13 cellular contexts compared by ENCODE assay signal in genomic region chr16:46882304-46882939, GRCh38. TPM values are rescaled to one million over a fixed set of nuclear protein-coding genes. Genes with fewer than 3 reads are reported as not detected.
A peak's percentile ranks its signal among the peaks of the same experiment; 100 is the strongest.
DNase-seq lines count a peak whose midpoint lies in the region; ATAC-seq and TF ChIP-seq lines count a peak whose summit lies in the region.
"Had no signal": no experiment of that assay in that cellular context is flagged by ENCODE, and none has a peak within 500 bp of the region (broad histone marks: within the 10 kb centered on the region; RNA-seq: fewer than 3 reads in every experiment).

No MANE protein-coding gene starts in this region.

- no peaks in the 10 kb centered on the region for H3K36me3 Mint-ChIP-seq in CD4-positive, CD25-positive, alpha-beta regulatory T cell
- H3K36me3 Mint-ChIP-seq in GM23338 (ENCODE audit: low read depth): peaks cover 25% of the 10 kb centered on the region
- H3K36me3 Mint-ChIP-seq in activated naive CD8-positive, alpha-beta T cell treated with anti-CD3 and anti-CD28 coated beads, Interleukin-2, amount 50 U/mL, for 24 hours (ENCODE audit: low read depth): peaks cover 5% of the 10 kb centered on the region
- no peaks in the 10 kb centered on the region for H3K36me3 Mint-ChIP-seq in natural killer cell treated with Interleukin-12 subunit alpha and Interleukin-12 subunit beta and Interleukin-15 and Interleukin-18, amount 100 ng/mL, for 72 hours

- no peak overlapping the region for H3K4me3 ChIP-seq in CD4-positive, CD25-positive, alpha-beta regulatory T cell (ENCODE audit: low read depth, low read length)
- H3K4me3 ChIP-seq in GM23338: 0 out of 2 replicates have a peak overlapping the region, but pooled peaks have one; percentile 20
- no peak overlapping the region for H3K4me3 ChIP-seq in osteoblast (ENCODE audit: insufficient read depth, low read length)
- no peak overlapping the region for H3K4me3 ChIP-seq in BE2C (ENCODE audit: low read depth, low read length)
- H3K4me3 ChIP-seq: cardiac muscle cell had no signal

- no peak for ATAC-seq in CD4-positive, CD25-positive, alpha-beta regulatory T cell (ENCODE audit: low read depth in 2 of 2)
- ATAC-seq in GM23338 (no peak), HG03280 (IDR thresholded peaks at IDR 0.05; ENCODE audit: unreplicated experiment) (no peak)
- ATAC-seq in activated naive CD8-positive, alpha-beta T cell treated with anti-CD3 and anti-CD28 coated beads, Interleukin-2, amount 50 U/mL, for 24 hours: no peak
- ATAC-seq in natural killer cell treated with Interleukin-12 subunit alpha and Interleukin-12 subunit beta and Interleukin-15 and Interleukin-18, amount 100 ng/mL, for 72 hours: no peak
- ATAC-seq: gastrocnemius medialis had no signal

- no peak for DNase-seq in CD4-positive, CD25-positive, alpha-beta regulatory T cell
- DNase-seq in GM23338 (ENCODE audit: low spot score): peak; percentile 49
- no peak for DNase-seq in activated naive CD8-positive, alpha-beta T cell treated with anti-CD3 and anti-CD28 coated beads, Interleukin-2, amount 50 U/mL, for 24 hours
- no peak for DNase-seq in natural killer cell treated with Interleukin-12 subunit alpha and Interleukin-12 subunit beta and Interleukin-15 and Interleukin-18, amount 100 ng/mL, for 72 hours (ENCODE audit: low spot score)
- no peak for DNase-seq in HK-2 (ENCODE audit: unreplicated experiment)
- no peak for DNase-seq in osteoblast (ENCODE audit: insufficient read length, low spot score, missing footprints)
- DNase-seq in BE2C: no peak
- DNase-seq: activated CD4-positive, alpha-beta T cell treated with anti-CD3 and anti-CD28 coated beads, Interleukin-2, amount 10 ng/mL, durations not matched to agents 7 days and 5 days; gastrocnemius medialis; NCI-H446; Peyer's patch had no signal

- H3K27me3 ChIP-seq in CD4-positive, CD25-positive, alpha-beta regulatory T cell (ENCODE audit: control insufficient read depth, insufficient read depth, low read length): peaks cover 2% of the 10 kb centered on the region
- H3K27me3 ChIP-seq in GM23338 (ENCODE audit: insufficient read depth) (no peaks in the 10 kb centered on the region), osteoblast (ENCODE audit: insufficient read depth, low read length) (peaks cover 20% of the 10 kb centered on the region), BE2C (no peaks in the 10 kb centered on the region)
- H3K27me3 ChIP-seq: cardiac muscle cell, gastrocnemius medialis, Peyer's patch had no signal

- H3K9me3 ChIP-seq in CD4-positive, CD25-positive, alpha-beta regulatory T cell (ENCODE audit: control insufficient read depth in 2 of 2, low read length in 2 of 2): no peaks in the 10 kb centered on the region
- H3K9me3 ChIP-seq in osteoblast (ENCODE audit: low read depth, low read length) (no peaks in the 10 kb centered on the region), BE2C (no peaks in the 10 kb centered on the region)
- H3K9me3 ChIP-seq: gastrocnemius medialis, Peyer's patch had no signal

- peaks cover 47% of the 10 kb centered on the region for H3K27me3 Mint-ChIP-seq in CD4-positive, CD25-positive, alpha-beta regulatory T cell
- H3K27me3 Mint-ChIP-seq in GM23338 (ENCODE audit: insufficient read depth, low read depth, poor library complexity): peaks cover 21% of the 10 kb centered on the region
- peaks cover 23% of the 10 kb centered on the region for H3K27me3 Mint-ChIP-seq in activated naive CD8-positive, alpha-beta T cell treated with anti-CD3 and anti-CD28 coated beads, Interleukin-2, amount 50 U/mL, for 24 hours
- H3K27me3 Mint-ChIP-seq in natural killer cell treated with Interleukin-12 subunit alpha and Interleukin-12 subunit beta and Interleukin-15 and Interleukin-18, amount 100 ng/mL, for 72 hours: peaks cover 9 to 13% of the 10 kb centered on the region in 2 donors

- peaks cover 5 to 20% (median 6%) of the 10 kb centered on the region in 4 donors for H3K4me1 Mint-ChIP-seq in CD4-positive, CD25-positive, alpha-beta regulatory T cell
- peaks cover 50% of the 10 kb centered on the region for H3K4me1 Mint-ChIP-seq in GM23338
- peaks cover 19% of the 10 kb centered on the region for H3K4me1 Mint-ChIP-seq in activated naive CD8-positive, alpha-beta T cell treated with anti-CD3 and anti-CD28 coated beads, Interleukin-2, amount 50 U/mL, for 24 hours
- H3K4me1 Mint-ChIP-seq in natural killer cell treated with Interleukin-12 subunit alpha and Interleukin-12 subunit beta and Interleukin-15 and Interleukin-18, amount 100 ng/mL, for 72 hours (ENCODE audit: low read depth in 2 of 2): peaks cover 10 to 12% of the 10 kb centered on the region in 2 donors

- H3K9me3 Mint-ChIP-seq in CD4-positive, CD25-positive, alpha-beta regulatory T cell: peaks cover 0 to 1% (median 0%) of the 10 kb centered on the region in 7 donors
- no peaks in the 10 kb centered on the region for H3K9me3 Mint-ChIP-seq in GM23338
- no peaks in the 10 kb centered on the region for H3K9me3 Mint-ChIP-seq in activated naive CD8-positive, alpha-beta T cell treated with anti-CD3 and anti-CD28 coated beads, Interleukin-2, amount 50 U/mL, for 24 hours
- no peaks in the 10 kb centered on the region for H3K9me3 Mint-ChIP-seq in natural killer cell treated with Interleukin-12 subunit alpha and Interleukin-12 subunit beta and Interleukin-15 and Interleukin-18, amount 100 ng/mL, for 72 hours
- H3K9me3 Mint-ChIP-seq: activated CD4-positive, alpha-beta T cell treated with anti-CD3 and anti-CD28 coated beads, Interleukin-2, amount 10 ng/mL, durations not matched to agents 7 days and 5 days had no signal

- H3K4me3 Mint-ChIP-seq in CD4-positive, CD25-positive, alpha-beta regulatory T cell: peak overlapping the region; percentile 72 to 92 (median 87)
- peak overlapping the region; percentile 99 for H3K4me3 Mint-ChIP-seq in GM23338
- H3K4me3 Mint-ChIP-seq in activated naive CD8-positive, alpha-beta T cell treated with anti-CD3 and anti-CD28 coated beads, Interleukin-2, amount 50 U/mL, for 24 hours: peak overlapping the region; percentile 54
- peak overlapping the region; percentile 25 for H3K4me3 Mint-ChIP-seq in natural killer cell treated with Interleukin-12 subunit alpha and Interleukin-12 subunit beta and Interleukin-15 and Interleukin-18, amount 100 ng/mL, for 72 hours

- H3K4me1 ChIP-seq in CD4-positive, CD25-positive, alpha-beta regulatory T cell (ENCODE audit: control insufficient read depth, insufficient read depth, low read length, poor library complexity, severe bottlenecking): peaks cover 19% of the 10 kb centered on the region
- peaks cover 46% of the 10 kb centered on the region for H3K4me1 ChIP-seq in GM23338 (ENCODE audit: insufficient read depth)
- H3K4me1 ChIP-seq in osteoblast (ENCODE audit: insufficient read depth, low read length): peaks cover 7% of the 10 kb centered on the region
- H3K4me1 ChIP-seq in BE2C: peaks cover 9% of the 10 kb centered on the region

- H2AFZ ChIP-seq in GM23338 (peak overlapping the region; percentile 91), osteoblast (ENCODE audit: low read length) (no peak overlapping the region)

- H3K4me2 ChIP-seq in GM23338 (peak overlapping the region; percentile 88), osteoblast (ENCODE audit: insufficient read depth, low read length) (no peak overlapping the region)

- 0 out of 2 replicates have a peak, but pooled peaks cover 8% of the 10 kb centered on the region for H3F3A ChIP-seq in GM23338 (replicated peaks; ENCODE audit: low read depth)

- H3K9me2 ChIP-seq in GM23338 (ENCODE audit: insufficient read depth): no peaks in the 10 kb centered on the region

- H3K27ac Mint-ChIP-seq in CD4-positive, CD25-positive, alpha-beta regulatory T cell: peak overlapping the region in 1 of 3 donors; percentile 32
- H3K27ac Mint-ChIP-seq in GM23338: peak overlapping the region; percentile 98
- no peak overlapping the region for H3K27ac Mint-ChIP-seq in activated naive CD8-positive, alpha-beta T cell treated with anti-CD3 and anti-CD28 coated beads, Interleukin-2, amount 50 U/mL, for 24 hours
- H3K27ac Mint-ChIP-seq in natural killer cell treated with Interleukin-12 subunit alpha and Interleukin-12 subunit beta and Interleukin-15 and Interleukin-18, amount 100 ng/mL, for 72 hours: peak overlapping the region in 1 of 2 donors; percentile 41

- no peak overlapping the region for H3K27ac ChIP-seq in CD4-positive, CD25-positive, alpha-beta regulatory T cell (ENCODE audit: insufficient read depth, low read length, poor library complexity, severe bottlenecking)
- H3K27ac ChIP-seq in GM23338 (ENCODE audit: low read depth): no peak overlapping the region
- no peak overlapping the region for H3K27ac ChIP-seq in osteoblast (ENCODE audit: low read depth, low read length)
- H3K27ac ChIP-seq: cardiac muscle cell had no signal

- peaks cover 17% of the 10 kb centered on the region for H4K20me1 ChIP-seq in GM23338 (replicated peaks; ENCODE audit: insufficient read depth)
- H4K20me1 ChIP-seq in osteoblast (ENCODE audit: insufficient read depth, low read length): peaks cover 2% of the 10 kb centered on the region

- peaks cover 32% of the 10 kb centered on the region for H3K79me2 ChIP-seq in GM23338 (replicated peaks; ENCODE audit: insufficient read depth)
- peaks cover 14% of the 10 kb centered on the region for H3K79me2 ChIP-seq in osteoblast (ENCODE audit: insufficient read depth, low read length)

- no peaks in the 10 kb centered on the region for H3K36me3 ChIP-seq in CD4-positive, CD25-positive, alpha-beta regulatory T cell (ENCODE audit: control insufficient read depth, insufficient read depth, low read length)
- H3K36me3 ChIP-seq in GM23338 (ENCODE audit: insufficient read depth) (no peaks in the 10 kb centered on the region; the same call in 1 of the 2 replicates), osteoblast (ENCODE audit: insufficient read depth, low read length) (no peaks in the 10 kb centered on the region), BE2C (no peaks in the 10 kb centered on the region)
- H3K36me3 ChIP-seq: cardiac muscle cell, gastrocnemius medialis, Peyer's patch had no signal

- TF ChIP-seq CTCF in GM23338 (conservative IDR thresholded peaks at IDR 0.05; ENCODE audit: low read depth in 2 of 2) (no peak), osteoblast (IDR thresholded peaks at IDR 0.05; ENCODE audit: extremely low read depth, low read depth, low read length) (no peak), BE2C (IDR thresholded peaks at IDR 0.05; ENCODE audit: low read depth, low read length) (no peak)

RNA-seq across cellular contexts. Expression of gene GPT2, which starts 1.7 kb away (rescaled TPM):
- total RNA-seq in CD4-positive, CD25-positive, alpha-beta regulatory T cell: 0.81 TPM
- polyA plus RNA-seq in CD4-positive, CD25-positive, alpha-beta regulatory T cell: under 1 TPM; 0.33 to 0.71 (median 0.37) TPM
- 81.0 and 82.6 TPM in 2 replicates for total RNA-seq in GM23338 (2014; rRNA removed; shearing (Covaris generic))
- polyA plus RNA-seq in GM23338 (2016; fragmentation: Nextera tagmentation; extraction: Ambion mirVana): 48.5 TPM in 2 replicates
- 10 to 100 TPM; 10.0 to 10.4 TPM for total RNA-seq in natural killer cell treated with Interleukin-12 subunit alpha and Interleukin-12 subunit beta and Interleukin-15 and Interleukin-18, amount 100 ng/mL, for 72 hours
- total RNA-seq in osteoblast: 15.3 and 15.6 TPM in 2 replicates
- polyA plus RNA-seq in BE2C (2012; ENCODE audit: insufficient read depth, insufficient read length, low read depth): 79.1 TPM

RNA-seq across cellular contexts. Expression of gene C16orf87, which starts 51.4 kb away (rescaled TPM):
- 24.6 TPM for total RNA-seq in CD4-positive, CD25-positive, alpha-beta regulatory T cell
- polyA plus RNA-seq in CD4-positive, CD25-positive, alpha-beta regulatory T cell: 10 to 100 TPM; 13.1 to 22.6 (median 15.8) TPM
- total RNA-seq in GM23338 (2014; rRNA removed; shearing (Covaris generic)): 23.4 and 32.1 TPM in 2 replicates
- 40.2 and 46.0 TPM in 2 replicates for polyA plus RNA-seq in GM23338 (2016; fragmentation: Nextera tagmentation; extraction: Ambion mirVana)
- total RNA-seq in natural killer cell treated with Interleukin-12 subunit alpha and Interleukin-12 subunit beta and Interleukin-15 and Interleukin-18, amount 100 ng/mL, for 72 hours: 10 to 100 TPM; 14.2 to 18.0 TPM
- 7.7 and 9.8 TPM in 2 replicates for total RNA-seq in osteoblast
- 10.3 TPM for polyA plus RNA-seq in BE2C (2012; ENCODE audit: insufficient read depth, insufficient read length, low read depth)

Comparison
In these comparisons a context has a peak if more than half of its experiments do, and no peak if none do; other contexts are left out.
1. H3K4me3 Mint-ChIP-seq: peak in every context shown above with its lines; median percentile 99 in GM23338; 87 in CD4-positive, CD25-positive, alpha-beta regulatory T cell; 54 in activated naive CD8-positive, alpha-beta T cell treated with anti-CD3 and anti-CD28 coated beads, Interleukin-2, amount 50 U/mL, for 24 hours; 25 in natural killer cell treated with Interleukin-12 subunit alpha and Interleukin-12 subunit beta and Interleukin-15 and Interleukin-18, amount 100 ng/mL, for 72 hours.